In the genomic region with DNA sequence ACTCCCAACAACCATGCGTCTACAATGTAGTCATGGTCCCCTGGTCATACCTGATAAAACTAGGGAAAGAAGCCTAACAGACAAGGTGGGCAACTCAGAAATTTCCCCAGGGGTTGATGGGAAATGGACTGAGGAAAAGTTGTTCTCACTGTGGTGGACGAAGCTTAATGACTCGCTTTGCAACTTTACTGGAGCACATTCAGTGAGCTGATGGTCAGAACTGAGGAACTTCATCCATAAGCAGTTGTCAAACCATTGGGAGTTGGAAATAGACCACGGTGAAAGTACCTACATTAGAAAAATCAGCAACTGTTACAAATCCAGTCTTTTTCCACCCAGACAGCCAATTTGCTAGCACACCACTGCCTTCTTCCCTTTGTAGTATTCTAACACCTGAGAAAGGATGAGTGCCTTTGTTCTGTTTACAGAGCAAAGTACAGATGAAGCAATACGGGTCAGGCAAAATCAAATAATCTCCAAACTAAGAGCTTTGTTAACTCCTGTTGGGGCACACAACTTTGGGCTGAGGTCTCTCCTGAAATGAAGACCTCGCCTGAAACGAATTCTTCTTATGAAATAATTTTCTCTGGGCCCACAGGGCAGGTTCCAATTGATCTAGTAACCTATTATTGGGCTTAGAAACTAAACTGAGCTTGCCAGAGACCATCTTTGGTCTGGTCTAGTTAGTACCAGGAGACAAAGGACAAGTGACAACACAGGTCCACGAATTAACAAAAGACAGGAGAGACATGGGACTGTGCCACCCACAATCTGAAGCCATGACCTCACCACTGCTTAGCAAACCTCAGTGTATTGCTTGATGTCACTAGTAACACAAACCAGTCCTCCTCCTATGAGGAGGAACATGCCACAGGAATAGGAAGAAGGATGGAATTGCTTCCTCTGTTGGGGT, we compare ENCODE assay signal across 1 cellular context.
TF ChIP-seq lines count a peak whose summit lies in the region.

No MANE protein-coding gene starts in this region.

TF ChIP-seq in IMR-90, 13 proteins besides CTCF, POLR2A, EP300 and RAD21 (continued from another document):
- no peak for TF ChIP-seq CEBPB (IDR thresholded peaks at IDR 0.05; ENCODE audit: low read depth, low read length)
- no peak for TF ChIP-seq MAZ (IDR thresholded peaks at IDR 0.05; ENCODE audit: borderline replicate concordance, low read depth, low read length)
- TF ChIP-seq MAFK (IDR thresholded peaks at IDR 0.05; ENCODE audit: low read depth, low read length) = no peak
- TF ChIP-seq RFX5 (IDR thresholded peaks at IDR 0.05; ENCODE audit: low read depth, low read length) = no peak
- TF ChIP-seq MXI1 (IDR thresholded peaks at IDR 0.05; ENCODE audit: borderline replicate concordance, low read depth, low read length) = no peak
- no peak for TF ChIP-seq SMC3 (IDR thresholded peaks at IDR 0.05; ENCODE audit: low read depth, low read length)
